9 cellular contexts compared by ENCODE assay signal in the genomic region with DNA sequence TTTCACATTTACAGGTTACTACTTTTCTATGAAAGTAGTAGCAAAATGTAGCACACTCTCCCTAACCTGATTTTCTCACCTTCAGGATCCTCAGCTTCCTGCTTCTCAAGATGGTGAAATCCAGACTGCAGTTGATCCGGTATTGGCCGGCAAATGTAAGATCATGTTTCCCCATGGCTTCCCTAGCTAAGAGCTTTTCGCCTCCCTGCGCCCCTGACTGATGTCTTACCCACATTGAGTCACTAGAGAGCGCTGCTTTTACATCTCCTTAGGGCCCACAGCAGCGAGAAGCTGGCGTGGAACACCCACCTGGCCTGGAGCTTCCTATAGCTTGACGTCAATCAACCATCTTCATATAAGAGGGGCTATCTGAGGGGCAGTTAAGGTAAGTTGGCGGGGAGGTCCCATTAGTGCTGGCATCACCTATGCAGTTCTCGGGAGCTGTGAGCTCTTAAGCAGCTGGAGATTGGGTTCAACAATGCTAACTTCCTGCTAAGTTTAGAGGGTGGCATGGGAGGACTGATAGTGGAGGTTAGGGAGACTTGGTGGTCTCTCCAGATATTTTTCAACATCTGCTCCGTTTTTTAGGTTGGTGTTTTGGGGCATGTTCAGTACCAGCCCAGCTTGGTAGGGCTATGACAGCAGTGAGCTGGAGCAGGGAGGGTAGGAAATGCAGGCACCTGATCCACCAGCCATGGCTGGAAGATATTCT. TPM values are rescaled to one million over a fixed set of nuclear protein-coding genes. Genes with fewer than 3 reads are reported as not detected.
A peak's percentile ranks its signal among the peaks of the same experiment; 100 is the strongest.
DNase-seq lines count a peak whose midpoint lies in the region; ATAC-seq and TF ChIP-seq lines count a peak whose summit lies in the region.
"Had no signal": no experiment of that assay in that cellular context is flagged by ENCODE, and none has a peak within 500 bp of the region (broad histone marks: within the 10 kb centered on the region; RNA-seq: fewer than 3 reads in every experiment).

No MANE protein-coding gene starts in this region.

- H3K36me3 ChIP-seq in MG63, result no peaks in the 10 kb centered on the region
- no peaks in the 10 kb centered on the region for H3K36me3 ChIP-seq in colonic mucosa

- H3K4me1 ChIP-seq in colonic mucosa, result peaks cover 3% of the 10 kb centered on the region

- H3K4me3 Mint-ChIP-seq in memory B cell, result no peak overlapping the region

- intact Hi-C loops in colonic mucosa (cut with DNase I), result no loop called here

- H3K27me3 ChIP-seq in MG63 (no peaks in the 10 kb centered on the region), colonic mucosa (no peaks in the 10 kb centered on the region)
- H3K27me3 ChIP-seq: BLaER1 treated with 17β-estradiol and CSF1 and Interleukin-3, amounts not matched to agents 10 nM and 100 nM had no signal

- no peak overlapping the region for H3K27ac ChIP-seq in colonic mucosa
- H3K27ac ChIP-seq: BLaER1 treated with 17β-estradiol and CSF1 and Interleukin-3, amounts not matched to agents 10 nM and 100 nM had no signal

- DNase-seq in NCI-H2171 treated with DMSO at 0.1 percent for 48 hours (lab: John Stamatoyannopoulos, UW) (peak; percentile 14), NCI-H2171 (lab: John Stamatoyannopoulos, UW) (no peak), MG63 (peak; percentile 46), T-helper 1 cell (peak in 3 of 5 donors; percentile 36 to 59 (median 45)), colonic mucosa (peak; percentile 55), memory B cell (ENCODE audit: low spot score in 2 of 2) (peak; percentile 47 to 52), HPDE6-E6E7 (ENCODE audit: extremely low spot score) (no peak)

- ATAC-seq in memory B cell (ENCODE audit: low read depth), result peak; percentile 77
- ATAC-seq in GM19397 (IDR thresholded peaks at IDR 0.05; ENCODE audit: unreplicated experiment), result no peak

- no peaks in the 10 kb centered on the region for H3K9me3 Mint-ChIP-seq in memory B cell

- peaks cover 15% of the 10 kb centered on the region for H3K4me1 Mint-ChIP-seq in memory B cell

- peaks cover 18% of the 10 kb centered on the region for H3K36me3 Mint-ChIP-seq in memory B cell

- H3K9me3 ChIP-seq in MG63 (no peaks in the 10 kb centered on the region), colonic mucosa (no peaks in the 10 kb centered on the region)
- H3K9me3 ChIP-seq: BLaER1 treated with 17β-estradiol and CSF1 and Interleukin-3, amounts not matched to agents 10 nM and 100 nM had no signal

- H3K9ac ChIP-seq in colonic mucosa (ENCODE audit: low read depth in 2 of 2, low read length in 2 of 2), result no peak overlapping the region

- no peak overlapping the region for H3K4me3 ChIP-seq in MG63
- H3K4me3 ChIP-seq in colonic mucosa, result no peak overlapping the region
- H3K4me3 ChIP-seq: BLaER1 treated with 17β-estradiol and CSF1 and Interleukin-3, amounts not matched to agents 10 nM and 100 nM had no signal

- no peak for TF ChIP-seq CTCF in colonic mucosa (IDR thresholded peaks at IDR 0.05)

- no peaks in the 10 kb centered on the region for H3K27me3 Mint-ChIP-seq in memory B cell

- peak overlapping the region; percentile 31 for H3K27ac Mint-ChIP-seq in memory B cell

RNA-seq across cellular contexts. Expression of a gene that starts 5.5 kb away (rescaled TPM):
- not detected in 2 replicates for total RNA-seq in MG63 (2014; rRNA removed; shearing (Covaris generic); ENCODE audit: low replicate concordance)
- 1 to 10 TPM; 2.0 to 2.9 TPM for total RNA-seq in colonic mucosa

RNA-seq across cellular contexts. Expression of a gene that starts 10.4 kb away (rescaled TPM):
- total RNA-seq in MG63 (2014; rRNA removed; shearing (Covaris generic); ENCODE audit: low replicate concordance), result 21.3 and 35.5 TPM in 2 replicates
- 10 to 100 TPM; 30.3 to 57.0 TPM for total RNA-seq in colonic mucosa

RNA-seq across cellular contexts. Expression of a gene that starts 32.2 kb away (rescaled TPM):
- not detected in 2 replicates for total RNA-seq in MG63 (2014; rRNA removed; shearing (Covaris generic); ENCODE audit: low replicate concordance)
- 1 to 10 TPM; 1.6 to 3.1 TPM for total RNA-seq in colonic mucosa

RNA-seq across cellular contexts. Expression of a gene that starts 38.7 kb away (rescaled TPM):
- not detected in 2 replicates for total RNA-seq in MG63 (2014; rRNA removed; shearing (Covaris generic); ENCODE audit: low replicate concordance)
- total RNA-seq in colonic mucosa, result 1 to 10 TPM; 1.3 to 1.6 TPM

Comparison
In these comparisons a context has a peak if more than half of its experiments do, and no peak if none do; other contexts are left out.
1. DNase-seq: peak in NCI-H2171 treated with DMSO at 0.1 percent for 48 hours (single experiment), MG63 (single experiment), T-helper 1 cell (3 of 5), colonic mucosa (single experiment) and memory B cell (2 of 2); none in NCI-H2171 (single experiment) and HPDE6-E6E7 (single experiment).